In genomic region chr17:40284085-40284713, GRCh38 we compare ENCODE assay signal across 8 cellular contexts. TPM values are rescaled to one million over a fixed set of nuclear protein-coding genes. Genes with fewer than 3 reads are reported as not detected.
DNase-seq lines count a peak whose midpoint lies in the region; ATAC-seq and TF ChIP-seq lines count a peak whose summit lies in the region.

No MANE protein-coding gene starts in this region.

- H4K20me1 ChIP-seq in GM23338 (replicated peaks; ENCODE audit: insufficient read depth): peaks cover 7% of the 10 kb centered on the region

- peak overlapping the region; percentile 57 for H3K27ac ChIP-seq in GM23338 (ENCODE audit: low read depth)

- peaks cover 5% of the 10 kb centered on the region for H3K36me3 ChIP-seq in GM23338 (ENCODE audit: insufficient read depth)

- no peak for TF ChIP-seq CTCF in GM23338 (conservative IDR thresholded peaks at IDR 0.05; ENCODE audit: low read depth in 2 of 2)
- peak; percentile 65 for TF ChIP-seq CTCF in fibroblast of the aortic adventitia (IDR thresholded peaks at IDR 0.05; ENCODE audit: insufficient read depth, low read length)

- H3K27me3 Mint-ChIP-seq in GM23338 (ENCODE audit: insufficient read depth, low read depth, poor library complexity): peaks cover 12% of the 10 kb centered on the region
- H3K27me3 Mint-ChIP-seq in T-helper 17 cell: no peaks in the 10 kb centered on the region

- H3K4me3 Mint-ChIP-seq in GM23338 (no peak overlapping the region), T-helper 17 cell (no peak overlapping the region)

- peaks cover 3% of the 10 kb centered on the region; the same call in 1 of the 2 replicates for H3F3A ChIP-seq in GM23338 (replicated peaks; ENCODE audit: low read depth)

- ATAC-seq in GM23338 (no peak), T-helper 17 cell (no peak), HG02642 (IDR thresholded peaks at IDR 0.05; ENCODE audit: poor library complexity, unreplicated experiment) (no peak), GM21367 (IDR thresholded peaks at IDR 0.05; ENCODE audit: unreplicated experiment) (no peak)

- peaks cover 24% of the 10 kb centered on the region for H3K36me3 Mint-ChIP-seq in GM23338 (ENCODE audit: low read depth)
- peaks cover 4% of the 10 kb centered on the region for H3K36me3 Mint-ChIP-seq in T-helper 17 cell (ENCODE audit: low read depth)

- no peak overlapping the region for H3K4me2 ChIP-seq in GM23338

- no peaks in the 10 kb centered on the region for H3K27me3 ChIP-seq in GM23338 (ENCODE audit: insufficient read depth)

- DNase-seq in GM23338 (ENCODE audit: low spot score) (no peak), T-helper 17 cell (no peak), fibroblast of the aortic adventitia (ENCODE audit: low read depth) (peak; percentile 89), skeletal muscle cell (ENCODE audit: low read depth) (no peak), DMS153 (lab: John Stamatoyannopoulos, UW) (no peak)
- DNase-seq in central memory CD4-positive, alpha-beta T cell: no peak

- peaks cover 5% of the 10 kb centered on the region; the same call in 2 of the 3 replicates for H3K9me3 Mint-ChIP-seq in GM23338

- H3K4me1 ChIP-seq in GM23338 (ENCODE audit: insufficient read depth): peaks cover 22% of the 10 kb centered on the region

- no peaks in the 10 kb centered on the region for H3K9me2 ChIP-seq in GM23338 (ENCODE audit: insufficient read depth)

- H3K4me3 ChIP-seq in GM23338 (no peak overlapping the region), fibroblast of the aortic adventitia (ENCODE audit: low read depth, low read length) (peak overlapping the region; percentile 62), skeletal muscle cell (ENCODE audit: low read depth, low read length) (peak overlapping the region; percentile 21)

- H3K27ac Mint-ChIP-seq in GM23338: no peak overlapping the region
- H3K27ac Mint-ChIP-seq in T-helper 17 cell: peak overlapping the region; percentile 72

- no peak overlapping the region for H2AFZ ChIP-seq in GM23338

- H3K4me1 Mint-ChIP-seq in GM23338 (peaks cover 28% of the 10 kb centered on the region), T-helper 17 cell (peaks cover 24% of the 10 kb centered on the region)

- no peaks in the 10 kb centered on the region for H3K9me3 ChIP-seq in T-helper 17 cell (ENCODE audit: control insufficient read depth, low read length, poor library complexity, severe bottlenecking)

- H3K79me2 ChIP-seq in GM23338 (replicated peaks; ENCODE audit: insufficient read depth): peaks cover 14% of the 10 kb centered on the region

TF ChIP-seq in GM23338, 12 proteins besides CTCF, POLR2A, EP300 and RAD21:
- TF ChIP-seq NANOG (IDR thresholded peaks at IDR 0.05; ENCODE audit: borderline replicate concordance) (no peak), ETS1 (IDR thresholded peaks at IDR 0.05) (no peak)
- TF ChIP-seq, protein P1, sequence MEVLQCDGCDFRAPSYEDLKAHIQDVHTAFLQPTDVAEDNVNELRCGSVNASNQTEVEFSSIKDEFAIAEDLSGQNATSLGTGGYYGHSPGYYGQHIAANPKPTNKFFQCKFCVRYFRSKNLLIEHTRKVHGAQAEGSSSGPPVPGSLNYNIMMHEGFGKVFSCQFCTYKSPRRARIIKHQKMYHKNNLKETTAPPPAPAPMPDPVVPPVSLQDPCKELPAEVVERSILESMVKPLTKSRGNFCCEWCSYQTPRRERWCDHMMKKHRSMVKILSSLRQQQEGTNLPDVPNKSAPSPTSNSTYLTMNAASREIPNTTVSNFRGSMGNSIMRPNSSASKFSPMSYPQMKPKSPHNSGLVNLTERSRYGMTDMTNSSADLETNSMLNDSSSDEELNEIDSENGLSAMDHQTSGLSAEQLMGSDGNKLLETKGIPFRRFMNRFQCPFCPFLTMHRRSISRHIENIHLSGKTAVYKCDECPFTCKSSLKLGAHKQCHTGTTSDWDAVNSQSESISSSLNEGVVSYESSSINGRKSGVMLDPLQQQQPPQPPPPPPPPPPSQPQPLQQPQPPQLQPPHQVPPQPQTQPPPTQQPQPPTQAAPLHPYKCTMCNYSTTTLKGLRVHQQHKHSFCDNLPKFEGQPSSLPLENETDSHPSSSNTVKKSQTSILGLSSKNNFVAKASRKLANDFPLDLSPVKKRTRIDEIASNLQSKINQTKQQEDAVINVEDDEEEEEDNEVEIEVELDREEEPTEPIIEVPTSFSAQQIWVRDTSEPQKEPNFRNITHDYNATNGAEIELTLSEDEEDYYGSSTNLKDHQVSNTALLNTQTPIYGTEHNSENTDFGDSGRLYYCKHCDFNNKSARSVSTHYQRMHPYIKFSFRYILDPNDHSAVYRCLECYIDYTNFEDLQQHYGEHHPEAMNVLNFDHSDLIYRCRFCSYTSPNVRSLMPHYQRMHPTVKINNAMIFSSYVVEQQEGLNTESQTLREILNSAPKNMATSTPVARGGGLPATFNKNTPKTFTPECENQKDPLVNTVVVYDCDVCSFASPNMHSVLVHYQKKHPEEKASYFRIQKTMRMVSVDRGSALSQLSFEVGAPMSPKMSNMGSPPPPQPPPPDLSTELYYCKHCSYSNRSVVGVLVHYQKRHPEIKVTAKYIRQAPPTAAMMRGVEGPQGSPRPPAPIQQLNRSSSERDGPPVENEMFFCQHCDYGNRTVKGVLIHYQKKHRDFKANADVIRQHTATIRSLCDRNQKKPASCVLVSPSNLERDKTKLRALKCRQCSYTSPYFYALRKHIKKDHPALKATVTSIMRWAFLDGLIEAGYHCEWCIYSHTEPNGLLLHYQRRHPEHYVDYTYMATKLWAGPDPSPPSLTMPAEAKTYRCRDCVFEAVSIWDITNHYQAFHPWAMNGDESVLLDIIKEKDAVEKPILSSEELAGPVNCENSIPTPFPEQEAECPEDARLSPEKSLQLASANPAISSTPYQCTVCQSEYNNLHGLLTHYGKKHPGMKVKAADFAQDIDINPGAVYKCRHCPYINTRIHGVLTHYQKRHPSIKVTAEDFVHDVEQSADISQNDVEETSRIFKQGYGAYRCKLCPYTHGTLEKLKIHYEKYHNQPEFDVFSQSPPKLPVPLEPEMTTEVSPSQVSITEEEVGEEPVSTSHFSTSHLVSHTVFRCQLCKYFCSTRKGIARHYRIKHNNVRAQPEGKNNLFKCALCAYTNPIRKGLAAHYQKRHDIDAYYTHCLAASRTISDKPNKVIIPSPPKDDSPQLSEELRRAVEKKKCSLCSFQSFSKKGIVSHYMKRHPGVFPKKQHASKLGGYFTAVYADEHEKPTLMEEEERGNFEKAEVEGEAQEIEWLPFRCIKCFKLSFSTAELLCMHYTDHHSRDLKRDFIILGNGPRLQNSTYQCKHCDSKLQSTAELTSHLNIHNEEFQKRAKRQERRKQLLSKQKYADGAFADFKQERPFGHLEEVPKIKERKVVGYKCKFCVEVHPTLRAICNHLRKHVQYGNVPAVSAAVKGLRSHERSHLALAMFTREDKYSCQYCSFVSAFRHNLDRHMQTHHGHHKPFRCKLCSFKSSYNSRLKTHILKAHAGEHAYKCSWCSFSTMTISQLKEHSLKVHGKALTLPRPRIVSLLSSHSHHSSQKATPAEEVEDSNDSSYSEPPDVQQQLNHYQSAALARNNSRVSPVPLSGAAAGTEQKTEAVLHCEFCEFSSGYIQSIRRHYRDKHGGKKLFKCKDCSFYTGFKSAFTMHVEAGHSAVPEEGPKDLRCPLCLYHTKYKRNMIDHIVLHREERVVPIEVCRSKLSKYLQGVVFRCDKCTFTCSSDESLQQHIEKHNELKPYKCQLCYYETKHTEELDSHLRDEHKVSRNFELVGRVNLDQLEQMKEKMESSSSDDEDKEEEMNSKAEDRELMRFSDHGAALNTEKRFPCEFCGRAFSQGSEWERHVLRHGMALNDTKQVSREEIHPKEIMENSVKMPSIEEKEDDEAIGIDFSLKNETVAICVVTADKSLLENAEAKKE (CRISPR knock-in tag; IDR thresholded peaks at IDR 0.05): no peak
- TF ChIP-seq, protein P2, sequence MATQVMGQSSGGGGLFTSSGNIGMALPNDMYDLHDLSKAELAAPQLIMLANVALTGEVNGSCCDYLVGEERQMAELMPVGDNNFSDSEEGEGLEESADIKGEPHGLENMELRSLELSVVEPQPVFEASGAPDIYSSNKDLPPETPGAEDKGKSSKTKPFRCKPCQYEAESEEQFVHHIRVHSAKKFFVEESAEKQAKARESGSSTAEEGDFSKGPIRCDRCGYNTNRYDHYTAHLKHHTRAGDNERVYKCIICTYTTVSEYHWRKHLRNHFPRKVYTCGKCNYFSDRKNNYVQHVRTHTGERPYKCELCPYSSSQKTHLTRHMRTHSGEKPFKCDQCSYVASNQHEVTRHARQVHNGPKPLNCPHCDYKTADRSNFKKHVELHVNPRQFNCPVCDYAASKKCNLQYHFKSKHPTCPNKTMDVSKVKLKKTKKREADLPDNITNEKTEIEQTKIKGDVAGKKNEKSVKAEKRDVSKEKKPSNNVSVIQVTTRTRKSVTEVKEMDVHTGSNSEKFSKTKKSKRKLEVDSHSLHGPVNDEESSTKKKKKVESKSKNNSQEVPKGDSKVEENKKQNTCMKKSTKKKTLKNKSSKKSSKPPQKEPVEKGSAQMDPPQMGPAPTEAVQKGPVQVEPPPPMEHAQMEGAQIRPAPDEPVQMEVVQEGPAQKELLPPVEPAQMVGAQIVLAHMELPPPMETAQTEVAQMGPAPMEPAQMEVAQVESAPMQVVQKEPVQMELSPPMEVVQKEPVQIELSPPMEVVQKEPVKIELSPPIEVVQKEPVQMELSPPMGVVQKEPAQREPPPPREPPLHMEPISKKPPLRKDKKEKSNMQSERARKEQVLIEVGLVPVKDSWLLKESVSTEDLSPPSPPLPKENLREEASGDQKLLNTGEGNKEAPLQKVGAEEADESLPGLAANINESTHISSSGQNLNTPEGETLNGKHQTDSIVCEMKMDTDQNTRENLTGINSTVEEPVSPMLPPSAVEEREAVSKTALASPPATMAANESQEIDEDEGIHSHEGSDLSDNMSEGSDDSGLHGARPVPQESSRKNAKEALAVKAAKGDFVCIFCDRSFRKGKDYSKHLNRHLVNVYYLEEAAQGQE (IDR thresholded peaks at IDR 0.05; ENCODE audit: unreplicated experiment): no peak

RNA-seq across cellular contexts. Expression of gene CDC6, which starts 3.5 kb away (rescaled TPM):
- 75.5 and 79.9 TPM in 2 replicates for total RNA-seq in GM23338 (2014; rRNA removed; shearing (Covaris generic))
- 40.6 and 46.2 TPM in 2 replicates for polyA plus RNA-seq in GM23338 (2016; fragmentation: Nextera tagmentation; extraction: Ambion mirVana)
- total RNA-seq in T-helper 17 cell (1 to 10 TPM; 1.2 to 2.7 TPM), fibroblast of the aortic adventitia (ENCODE audit: low replicate concordance) (2.9 and 40.4 TPM in 2 replicates)

RNA-seq across cellular contexts. Expression of gene RARA, which starts 24.8 kb away (rescaled TPM):
- total RNA-seq in GM23338 (2014; rRNA removed; shearing (Covaris generic)): 15.9 and 17.8 TPM in 2 replicates
- 7.4 and 8.7 TPM in 2 replicates for polyA plus RNA-seq in GM23338 (2016; fragmentation: Nextera tagmentation; extraction: Ambion mirVana)
- total RNA-seq in T-helper 17 cell (100 to 1,000 TPM in 1 of 2 donors, 10 to 100 TPM in 1; 97.0 to 106 TPM), fibroblast of the aortic adventitia (ENCODE audit: low replicate concordance) (16.0 and 25.2 TPM in 2 replicates)
